Comparison of ENCODE assay signal across 8 cellular contexts in the genomic region with DNA sequence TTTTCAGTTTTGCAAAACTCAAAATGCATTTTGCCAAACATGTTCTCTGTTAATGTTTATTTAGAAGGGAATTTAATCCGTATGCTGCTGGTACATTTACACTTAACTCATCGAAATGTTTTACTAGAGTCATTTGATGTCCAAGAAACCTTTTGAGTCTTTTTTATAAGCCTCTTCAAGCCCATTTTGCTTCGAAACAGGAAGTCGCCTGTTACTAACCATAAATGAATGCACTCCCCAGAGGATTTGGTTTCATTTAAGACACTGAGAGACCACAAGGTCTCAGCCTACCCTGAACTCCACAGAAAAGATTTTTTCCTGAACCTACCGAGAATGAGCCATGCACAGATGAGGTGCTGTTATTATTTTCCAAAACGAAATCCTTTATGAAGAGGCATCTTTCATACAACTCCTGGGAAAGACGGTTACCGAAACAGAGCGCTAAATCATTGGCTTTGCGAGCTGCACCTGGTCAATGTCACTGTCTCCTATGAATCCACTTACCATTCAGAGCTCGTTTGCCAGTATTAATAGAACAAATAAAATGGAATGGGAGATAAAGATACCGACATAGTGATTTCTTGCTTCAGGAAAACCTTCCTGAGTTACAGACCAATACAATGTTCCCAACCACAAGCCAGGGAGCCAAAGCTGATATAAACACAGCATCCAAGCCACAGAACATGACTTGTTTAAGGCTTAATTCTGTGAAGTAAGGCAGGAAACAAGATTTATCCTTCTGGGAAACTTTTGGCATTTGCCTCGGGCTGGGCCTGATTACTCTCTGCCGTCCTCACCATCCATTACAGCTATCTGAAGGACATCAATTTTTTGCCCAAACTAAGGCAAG.
DNase-seq lines count a peak whose midpoint lies in the region; ATAC-seq and TF ChIP-seq lines count a peak whose summit lies in the region.

No MANE protein-coding gene starts in this region.

- H3K9me3 ChIP-seq in right atrium auricular region (no peaks in the 10 kb centered on the region), uterus (no peaks in the 10 kb centered on the region)

- H3K36me3 ChIP-seq in right atrium auricular region (no peaks in the 10 kb centered on the region), uterus (no peaks in the 10 kb centered on the region)

- ATAC-seq in GM18498 (IDR thresholded peaks at IDR 0.05; ENCODE audit: unreplicated experiment) (peak; percentile 82), HG02759 (IDR thresholded peaks at IDR 0.05; ENCODE audit: unreplicated experiment) (peak; percentile 91)

- H3K27me3 ChIP-seq in right atrium auricular region (no peaks in the 10 kb centered on the region), uterus (no peaks in the 10 kb centered on the region)

- peak overlapping the region; percentile 68 to 83 for H3K27ac ChIP-seq in right atrium auricular region
- H3K27ac ChIP-seq in uterus: peak overlapping the region; percentile 76 to 80

- POLR2A ChIA-PET in HEK293T (lab: Yijun Ruan, JAX): no interaction called here

- CTCF ChIA-PET in HEK293T (lab: Yijun Ruan, JAX): no interaction called here

- intact Hi-C loops in uterus (cut with DNase I; ENCODE audit: low total_unique reads): no loop called here

- no peak for TF ChIP-seq POLR2A in uterus (IDR thresholded peaks at IDR 0.05)
- no peak for TF ChIP-seq POLR2A in erythroblast (IDR thresholded peaks at IDR 0.05; ENCODE audit: low read length)

- DNase-seq in NCI-H226: peak; percentile 49
- no peak for DNase-seq in right atrium auricular region (ENCODE audit: low spot score)
- DNase-seq in uterus: peak; percentile 52 to 68
- DNase-seq in erythroblast (lab: John Stamatoyannopoulos, UW): no peak
- DNase-seq in HEK293T (ENCODE audit: extremely low spot score): no peak
- DNase-seq in activated naive CD4-positive, alpha-beta T cell treated with Interleukin-2 at 50 U/mL for 16 hours: no peak

- peak overlapping the region in 1 of 2 donors; percentile 25 for H3K4me3 ChIP-seq in right atrium auricular region
- H3K4me3 ChIP-seq in uterus: peak overlapping the region in 1 of 2 donors; percentile 22

- TF ChIP-seq CTCF in right atrium auricular region (IDR thresholded peaks at IDR 0.05): no peak
- TF ChIP-seq CTCF in uterus (IDR thresholded peaks at IDR 0.05): no peak

- H3K4me1 ChIP-seq in right atrium auricular region (peaks cover 0 to 32% of the 10 kb centered on the region in 2 donors), uterus (peaks cover 0 to 4% of the 10 kb centered on the region in 2 donors)

TF ChIP-seq in HEK293T, 16 proteins besides CTCF, POLR2A, EP300 and RAD21:
- TF ChIP-seq FOXM1 (IDR thresholded peaks at IDR 0.05; ENCODE audit: borderline replicate concordance) (no peak), ZNF384 (IDR thresholded peaks at IDR 0.05) (no peak), TARDBP (IDR thresholded peaks at IDR 0.05) (no peak), SP1 (IDR thresholded peaks at IDR 0.05) (no peak), LEF1 (IDR thresholded peaks at IDR 0.05; ENCODE audit: borderline replicate concordance) (no peak), FOXA1 (IDR thresholded peaks at IDR 0.05) (no peak), L3MBTL2 (conservative IDR thresholded peaks at IDR 0.05) (no peak), ARNT (IDR thresholded peaks at IDR 0.05) (no peak), NFRKB (IDR thresholded peaks at IDR 0.05) (no peak), CTBP1 (IDR thresholded peaks at IDR 0.05; ENCODE audit: borderline replicate concordance) (no peak), PKNOX1 (IDR thresholded peaks at IDR 0.05) (no peak), BHLHE40 (IDR thresholded peaks at IDR 0.05; ENCODE audit: borderline replicate concordance) (no peak), SUZ12 (IDR thresholded peaks at IDR 0.05) (no peak), HDGF (IDR thresholded peaks at IDR 0.05; ENCODE audit: borderline replicate concordance) (no peak), FOXK2 (IDR thresholded peaks at IDR 0.05) (no peak), ELF4 (IDR thresholded peaks at IDR 0.05) (no peak)

Comparison
In these comparisons a context has a peak if more than half of its experiments do, and no peak if none do; other contexts are left out.
1. DNase-seq: peak in NCI-H226 (single experiment) and uterus (2 of 2); none in right atrium auricular region (single experiment), erythroblast (0 of 2), HEK293T (single experiment) and activated naive CD4-positive, alpha-beta T cell treated with Interleukin-2 at 50 U/mL for 16 hours (single experiment).